Comparison of ENCODE assay signal across 23 cellular contexts in the genomic region with DNA sequence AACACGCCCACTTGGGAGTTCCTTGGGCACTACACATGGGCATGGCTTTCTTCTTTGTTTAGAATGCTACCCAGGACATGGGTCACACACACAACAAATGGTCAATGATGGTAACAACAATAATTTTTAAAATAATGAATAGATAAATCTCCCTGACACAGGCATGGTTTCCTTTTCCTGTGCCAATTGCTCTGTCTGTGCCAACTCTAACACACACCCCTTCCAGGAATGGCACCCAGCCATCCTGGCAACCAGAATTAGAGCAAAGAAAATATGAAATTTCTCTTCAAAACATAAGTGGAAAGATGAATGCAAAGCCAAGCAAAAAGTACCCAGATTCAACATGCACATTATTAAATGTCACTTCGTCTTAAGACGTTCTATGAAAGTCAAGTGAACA.
DNase-seq lines count a peak whose midpoint lies in the region; ATAC-seq, FAIRE-seq and TF ChIP-seq lines count a peak whose summit lies in the region.
"Had no signal": no experiment of that assay in that cellular context is flagged by ENCODE, and none has a peak within 500 bp of the region (broad histone marks: within the 10 kb centered on the region; RNA-seq: fewer than 3 reads in every experiment).

No MANE protein-coding gene starts in this region.

- no peak for TF ChIP-seq POLR2A in endothelial cell of umbilical vein (IDR thresholded peaks at IDR 0.05; ENCODE audit: low read depth, low read length)

- H3K9ac ChIP-seq in endothelial cell of umbilical vein (replicated peaks; ENCODE audit: extremely low read depth, insufficient read depth, low read length), result no peak overlapping the region

- intact Hi-C loops in left cardiac atrium (cut with DNase I) (no loop called here), heart right ventricle (cut with DNase I) (no loop called here), endothelial cell of umbilical vein (cut with micrococcal nuclease) (loop anchor here (1.0 kb wide), 1 partner anchor 8 kb away; no protein-coding TSS in a partner anchor), tibial artery (cut with DNase I; ENCODE audit: low total_unique reads) (no loop called here), upper lobe of right lung (cut with DNase I) (no loop called here)

- no peaks in the 10 kb centered on the region for H4K20me1 ChIP-seq in endothelial cell of umbilical vein (replicated peaks; ENCODE audit: control insufficient read depth, extremely low read depth, insufficient read depth, low read length)

- no peaks in the 10 kb centered on the region for H3K9me1 ChIP-seq in endothelial cell of umbilical vein (replicated peaks; ENCODE audit: control insufficient read depth, extremely low read depth, insufficient read depth, low read length)

- BruUV-seq in endothelial cell of umbilical vein (replicated peaks; lab: Mats Ljungman, UMichigan), result no TSS peak

- no peaks in the 10 kb centered on the region for H3K79me2 ChIP-seq in endothelial cell of umbilical vein (ENCODE audit: control insufficient read depth, insufficient read depth, low read length)

- no peaks in the 10 kb centered on the region for H3K4me1 ChIP-seq in heart right ventricle
- peaks cover 10% of the 10 kb centered on the region for H3K4me1 ChIP-seq in endothelial cell of umbilical vein (ENCODE audit: control insufficient read depth, extremely low read depth, insufficient read depth, low read length)
- H3K4me1 ChIP-seq in tibial artery, result peaks cover 0 to 32% (median 6%) of the 10 kb centered on the region in 4 donors
- peaks cover 6% of the 10 kb centered on the region for H3K4me1 ChIP-seq in upper lobe of right lung

- H3K4me3 ChIP-seq in heart right ventricle, result no peak overlapping the region
- H3K4me3 ChIP-seq in endothelial cell of umbilical vein (replicated peaks in 1 of 3; ENCODE audit: insufficient read depth in 1 of 3, low read depth in 1 of 3, low read length in 3 of 3), result no peak overlapping the region
- no peak overlapping the region for H3K4me3 ChIP-seq in tibial artery
- H3K4me3 ChIP-seq in upper lobe of right lung, result no peak overlapping the region

- ATAC-seq in left cardiac atrium (no peak), heart right ventricle (no peak), GM21786 (IDR thresholded peaks at IDR 0.05; ENCODE audit: unreplicated experiment) (no peak), upper lobe of right lung (no peak)
- ATAC-seq: HCT116, PC-3, SK-N-SH treated with all-trans-retinoic acid at 6 μM for 48 hours had no signal

- peak overlapping the region; percentile 28 for H3K4me2 ChIP-seq in endothelial cell of umbilical vein (ENCODE audit: insufficient read depth, low read length)

- dilution Hi-C loops in endothelial cell of umbilical vein (cut with MboI; ENCODE audit: extremely low pct_ligation_motif_present, low sequenced_read_pairs), result no loop called here

- H3K27me3 ChIP-seq in heart right ventricle (no peaks in the 10 kb centered on the region), endothelial cell of umbilical vein (ENCODE audit: control insufficient read depth in 2 of 2, insufficient read depth in 2 of 2, low read length in 2 of 2) (peaks cover 2 to 3% of the 10 kb centered on the region in 2 experiments), tibial artery (no peaks in the 10 kb centered on the region), upper lobe of right lung (no peaks in the 10 kb centered on the region)

- H2AFZ ChIP-seq in endothelial cell of umbilical vein (ENCODE audit: low read depth, low read length), result no peak overlapping the region

- H3K36me3 ChIP-seq in heart right ventricle (no peaks in the 10 kb centered on the region), endothelial cell of umbilical vein (ENCODE audit: control insufficient read depth in 2 of 2, extremely low read depth in 1 of 2, insufficient read depth in 2 of 2, low read length in 2 of 2) (no peaks in the 10 kb centered on the region), tibial artery (no peaks in the 10 kb centered on the region), upper lobe of right lung (no peaks in the 10 kb centered on the region)

- WGBS in heart right ventricle, 2 donors, result 92 to 93% methylated on average over 3 of the region's 3 CpGs

- DNase-seq in left cardiac atrium (peak; percentile 17), heart right ventricle (no peak), NCI-H446 (lab: John Stamatoyannopoulos, UW) (peak; percentile 75 to 77), endothelial cell of umbilical vein (ENCODE audit: low read depth, low spot score) (peak; percentile 62), tibial artery (peak; percentile 25 to 70), NCI-H774 (lab: John Stamatoyannopoulos, UW) (no peak), upper lobe of right lung (no peak)
- DNase-seq: DMS153; DND-41; Karpas-422; MV-4-11; NCI-H1105; NCI-H1436 treated with DMSO at 0.1 percent for 48 hours; NCI-H1930; NCI-H2107; NCI-H510A; NK-92 treated with Interleukin-12 subunit alpha and Interleukin-12 subunit beta, amount 100 ng/mL, for 24 hours; PC-3 had no signal

- no peak for FAIRE-seq in endothelial cell of umbilical vein (lab: Jason Lieb, UNC)
- FAIRE-seq: GM12892, GM19239 had no signal

- POLR2A ChIA-PET in endothelial cell of umbilical vein (lab: Charles Lee), result no interaction called here

- TF ChIP-seq CTCF in heart right ventricle (IDR thresholded peaks at IDR 0.05) (no peak), endothelial cell of umbilical vein (IDR thresholded peaks at IDR 0.05; ENCODE audit: extremely low read depth in 1 of 2, insufficient read depth in 1 of 2, low read depth in 1 of 2, low read length in 2 of 2) (no peak), tibial artery (IDR thresholded peaks at IDR 0.05) (no peak), upper lobe of right lung (IDR thresholded peaks at IDR 0.05) (no peak)

- CTCF ChIA-PET in endothelial cell of umbilical vein (lab: Charles Lee), result no interaction called here

- no peaks in the 10 kb centered on the region for H3K9me3 ChIP-seq in heart right ventricle
- no peaks in the 10 kb centered on the region for H3K9me3 ChIP-seq in endothelial cell of umbilical vein (replicated peaks; ENCODE audit: control insufficient read depth, insufficient read depth, low read length)
- H3K9me3 ChIP-seq in tibial artery, result no peaks in the 10 kb centered on the region
- no peaks in the 10 kb centered on the region for H3K9me3 ChIP-seq in upper lobe of right lung

- H3K27ac ChIP-seq in heart right ventricle (no peak overlapping the region), endothelial cell of umbilical vein (ENCODE audit: insufficient read depth, low read depth, low read length) (no peak overlapping the region), tibial artery (peak overlapping the region in 1 of 2 donors; percentile 33), upper lobe of right lung (no peak overlapping the region)

TF ChIP-seq in endothelial cell of umbilical vein, 7 proteins besides CTCF, POLR2A, EP300 and RAD21:
- TF ChIP-seq GATA2 (IDR thresholded peaks at IDR 0.05; ENCODE audit: insufficient read depth, insufficient read length, low read depth, low read length) (peak; percentile 28), MYC (IDR thresholded peaks at IDR 0.05; ENCODE audit: low read depth, low read length) (no peak)

Comparison
In these comparisons a context has a peak if more than half of its experiments do, and no peak if none do; other contexts are left out.
1. DNase-seq: peak in left cardiac atrium (single experiment), NCI-H446 (2 of 2), endothelial cell of umbilical vein (single experiment) and tibial artery (2 of 2); none in heart right ventricle (0 of 2), NCI-H774 (single experiment) and upper lobe of right lung (single experiment).